In genomic region chr2:86074811-86075210, GRCh38 we compare ENCODE assay signal across 17 cellular contexts. TPM values are rescaled to one million over a fixed set of nuclear protein-coding genes. Genes with fewer than 3 reads are reported as not detected.
DNase-seq lines count a peak whose midpoint lies in the region; FAIRE-seq and TF ChIP-seq lines count a peak whose summit lies in the region.
"Had no signal": no experiment of that assay in that cellular context is flagged by ENCODE, and none has a peak within 500 bp of the region (broad histone marks: within the 10 kb centered on the region; RNA-seq: fewer than 3 reads in every experiment).

No MANE protein-coding gene starts in this region.

- H3K9me3 ChIP-seq in BLaER1: no peaks in the 10 kb centered on the region
- no peaks in the 10 kb centered on the region for H3K9me3 ChIP-seq in thyroid gland
- no peaks in the 10 kb centered on the region for H3K9me3 ChIP-seq in smooth muscle cell (replicated peaks; ENCODE audit: low read depth)
- H3K9me3 ChIP-seq: BE2C, Caco-2 had no signal

- 0 out of 2 replicates have a peak overlapping the region, but pooled peaks have one; percentile 18 for H3K27ac ChIP-seq in BLaER1
- H3K27ac ChIP-seq in thyroid gland: peak overlapping the region in 2 of 3 donors; percentile 85 to 87
- H3K27ac ChIP-seq in smooth muscle cell (ENCODE audit: low read depth): no peak overlapping the region
- H3K27ac ChIP-seq: C4-2B had no signal

- H3K27ac Mint-ChIP-seq in osteocyte (ENCODE audit: unreplicated experiment): no peak overlapping the region
- H3K27ac Mint-ChIP-seq: CD4-positive, alpha-beta T cell; H9 had no signal

- peaks cover 26% of the 10 kb centered on the region for H3K4me1 Mint-ChIP-seq in osteocyte (ENCODE audit: unreplicated experiment)
- H3K4me1 Mint-ChIP-seq: H9 had no signal

- FAIRE-seq in GM12892 (lab: Jason Lieb, UNC): no peak
- FAIRE-seq: A204.1, D721Med, G401.6, GM12891, H1 had no signal

- H3K4me1 ChIP-seq in BLaER1 (peaks cover 73% of the 10 kb centered on the region), thyroid gland (peaks cover 35 to 60% of the 10 kb centered on the region in 2 donors), smooth muscle cell (ENCODE audit: low read depth) (no peaks in the 10 kb centered on the region)
- H3K4me1 ChIP-seq: BE2C, Caco-2 had no signal

- no peak overlapping the region for H3K9ac ChIP-seq in BLaER1
- H3K9ac ChIP-seq in smooth muscle cell (ENCODE audit: low read depth): no peak overlapping the region

- H4K20me1 ChIP-seq in BLaER1 (peaks cover 16% of the 10 kb centered on the region), smooth muscle cell (ENCODE audit: low read depth) (no peaks in the 10 kb centered on the region)

- H3K4me3 ChIP-seq in BLaER1: no peak overlapping the region
- no peak overlapping the region for H3K4me3 ChIP-seq in thyroid gland (replicated peaks in 1 of 3)
- no peak overlapping the region for H3K4me3 ChIP-seq in smooth muscle cell

- no peak for DNase-seq in GM12892 (ENCODE audit: insufficient read length)
- peak; percentile 81 for DNase-seq in osteocyte (ENCODE audit: extremely low spot score, unreplicated experiment)
- no peak for DNase-seq in thyroid gland
- no peak for DNase-seq in stimulated activated naive CD4-positive, alpha-beta T cell (lab: John Stamatoyannopoulos, UW)
- no peak for DNase-seq in smooth muscle cell (lab: John Stamatoyannopoulos, UW; ENCODE audit: unreplicated experiment)
- DNase-seq: ACHN; BE2C; Caco-2; CD4-positive, alpha-beta T cell; H9 had no signal

- no peaks in the 10 kb centered on the region for H3K27me3 Mint-ChIP-seq in osteocyte (ENCODE audit: unreplicated experiment)
- H3K27me3 Mint-ChIP-seq: CD4-positive, alpha-beta T cell had no signal

- peaks cover 96% of the 10 kb centered on the region for H3K36me3 ChIP-seq in BLaER1
- H3K36me3 ChIP-seq in thyroid gland: peaks cover under 1% of the 10 kb centered on the region in 2 donors
- H3K36me3 ChIP-seq in smooth muscle cell (ENCODE audit: low read depth): peaks cover 7% of the 10 kb centered on the region

- no peaks in the 10 kb centered on the region for H3F3A ChIP-seq in smooth muscle cell (ENCODE audit: low read depth)

- H3K27me3 ChIP-seq in BLaER1 (no peaks in the 10 kb centered on the region), thyroid gland (no peaks in the 10 kb centered on the region), smooth muscle cell (ENCODE audit: low read depth) (no peaks in the 10 kb centered on the region)
- H3K27me3 ChIP-seq: BE2C had no signal

- H2AFZ ChIP-seq in smooth muscle cell (ENCODE audit: low read depth): no peak overlapping the region

- TF ChIP-seq CTCF in osteocyte (IDR thresholded peaks at IDR 0.05) (no peak), thyroid gland (IDR thresholded peaks at IDR 0.05) (no peak), smooth muscle cell (IDR thresholded peaks at IDR 0.05; ENCODE audit: borderline replicate concordance, insufficient read depth, poor library complexity, severe bottlenecking) (no peak)

- 96% methylated on average over 15 of the region's 15 CpGs for WGBS in thyroid gland, 2 donors
- WGBS in smooth muscle cell (ENCODE audit: low lambda C conversion rate): over 99% methylated on average over 15 of the region's 15 CpGs

- H3K4me3 Mint-ChIP-seq in osteocyte (ENCODE audit: unreplicated experiment): no peak overlapping the region
- H3K4me3 Mint-ChIP-seq: CD4-positive, alpha-beta T cell; H9 had no signal

- H3K4me2 ChIP-seq in BLaER1: 0 out of 2 replicates have a peak overlapping the region, but pooled peaks have one; percentile 68
- no peak overlapping the region for H3K4me2 ChIP-seq in smooth muscle cell

- TF ChIP-seq POLR2A in GM12892 (IDR thresholded peaks at IDR 0.05; ENCODE audit: low read depth, low read length): 0 out of 2 replicates have a peak, but pooled peaks have one; percentile 7
- TF ChIP-seq POLR2A in thyroid gland (IDR thresholded peaks at IDR 0.05): no peak

- no peaks in the 10 kb centered on the region for H3K9me3 Mint-ChIP-seq in osteocyte (ENCODE audit: unreplicated experiment)
- H3K9me3 Mint-ChIP-seq: CD4-positive, alpha-beta T cell had no signal

- H3K36me3 Mint-ChIP-seq in osteocyte (ENCODE audit: unreplicated experiment): peaks cover 49% of the 10 kb centered on the region

- intact Hi-C loops in thyroid gland (cut with DNase I): loop anchor here (5.0 kb wide), 1 partner anchor 188 kb away; the partner anchor contains the start of gene ST3GAL5

- no peaks in the 10 kb centered on the region for H3K79me2 ChIP-seq in smooth muscle cell (ENCODE audit: low read depth)

RNA-seq across cellular contexts. Expression of gene POLR1A, which starts 30.9 kb away (rescaled TPM):
- 16.7 TPM for polyA plus RNA-seq in GM12892 (2012; ENCODE audit: missing spikeins)
- total RNA-seq in osteocyte: 43.2 and 49.5 TPM in 2 replicates
- total RNA-seq in thyroid gland: 10 to 100 TPM; 13.5 to 32.6 (median 24.1) TPM
- 12.2 and 20.8 TPM in 2 replicates for total RNA-seq in smooth muscle cell
- polyA plus RNA-seq in smooth muscle cell: 4.9 and 6.0 TPM in 2 replicates

RNA-seq across cellular contexts. Expression of gene PTCD3, which starts 31.2 kb away (rescaled TPM):
- polyA plus RNA-seq in GM12892 (2012; ENCODE audit: missing spikeins): 91.4 TPM
- 70.9 and 71.8 TPM in 2 replicates for total RNA-seq in osteocyte
- total RNA-seq in thyroid gland: 100 to 1,000 TPM in 3 of 4 donors, 10 to 100 TPM in 1; 91.4 to 522 (median 160) TPM
- total RNA-seq in smooth muscle cell: 78.7 and 147 TPM in 2 replicates
- 42.2 and 58.7 TPM in 2 replicates for polyA plus RNA-seq in smooth muscle cell
